In genomic region chr7:76294344-76295024, GRCh38 we compare ENCODE assay signal across 7 cellular contexts. TPM values are rescaled to one million over a fixed set of nuclear protein-coding genes. Genes with fewer than 3 reads are reported as not detected.
A peak's percentile ranks its signal among the peaks of the same experiment; 100 is the strongest.
DNase-seq lines count a peak whose midpoint lies in the region; ATAC-seq and TF ChIP-seq lines count a peak whose summit lies in the region.

No MANE protein-coding gene starts in this region.

- H3K9me3 ChIP-seq in adrenal gland (replicated peaks in 1 of 3): no peaks in the 10 kb centered on the region
- no peaks in the 10 kb centered on the region for H3K9me3 ChIP-seq in parathyroid adenoma (ENCODE audit: control insufficient read depth, low read length)

- H3K79me2 ChIP-seq in parathyroid adenoma: no peaks in the 10 kb centered on the region

- no peaks in the 10 kb centered on the region for H3K36me3 ChIP-seq in adrenal gland (replicated peaks in 1 of 2)
- H3K36me3 ChIP-seq in parathyroid adenoma (ENCODE audit: control insufficient read depth, insufficient read depth, low read length): no peaks in the 10 kb centered on the region

- H3K27ac ChIP-seq in adrenal gland: peak overlapping the region; percentile 85 to 100 (median 96)
- H3K27ac ChIP-seq in parathyroid adenoma: peak overlapping the region; percentile 81

- no peak for TF ChIP-seq CTCF in adrenal gland (IDR thresholded peaks at IDR 0.05)
- TF ChIP-seq CTCF in parathyroid adenoma (IDR thresholded peaks at IDR 0.05): no peak

- H3K27me3 ChIP-seq in adrenal gland: no peaks in the 10 kb centered on the region
- H3K27me3 ChIP-seq in parathyroid adenoma (ENCODE audit: control insufficient read depth, insufficient read depth, low read length): no peaks in the 10 kb centered on the region

- intact Hi-C loops in adrenal gland (cut with DNase I) (no loop called here), Right ventricle myocardium superior (cut with DNase I) (no loop called here)

- peak overlapping the region in 1 of 4 donors; percentile 42 for H3K4me3 ChIP-seq in adrenal gland
- H3K4me3 ChIP-seq in parathyroid adenoma (ENCODE audit: low read depth, low read length): peak overlapping the region; percentile 42

- DNase-seq in GOT3 (lab: John Stamatoyannopoulos, UW) (peak; percentile 77), NCI-H2171 (lab: John Stamatoyannopoulos, UW) (peak; percentile 95), adrenal gland (peak; percentile 97 to 99 (median 99)), Right ventricle myocardium superior (peak; percentile 98)

- peaks cover 28 to 56% of the 10 kb centered on the region in 2 donors for H3K4me1 ChIP-seq in adrenal gland (replicated peaks in 1 of 2)
- H3K4me1 ChIP-seq in parathyroid adenoma: peaks cover 16% of the 10 kb centered on the region

- peak overlapping the region; percentile 70 for H2AFZ ChIP-seq in parathyroid adenoma

- ATAC-seq in Right ventricle myocardium superior (ENCODE audit: poor library complexity) (peak; percentile 89), HG02870 (IDR thresholded peaks at IDR 0.05; ENCODE audit: unreplicated experiment) (no peak), GM18870 (IDR thresholded peaks at IDR 0.05; ENCODE audit: unreplicated experiment) (no peak)

- peak in 1 of 2 donors; percentile 76 for TF ChIP-seq POLR2A in adrenal gland (IDR thresholded peaks at IDR 0.05)

- peak overlapping the region; percentile 78 for H3K4me2 ChIP-seq in parathyroid adenoma (ENCODE audit: low read length)

- no peak overlapping the region for H3K9ac ChIP-seq in parathyroid adenoma

- 3 to 13% (median 7%) methylated on average over 13 to 20 of the region's 20 CpGs for WGBS in adrenal gland, 4 donors

RNA-seq across cellular contexts. Expression of gene HSPB1, which starts 8.0 kb away (rescaled TPM):
- total RNA-seq in adrenal gland (1,000 to 10,000 TPM in 1 of 8 donors, 100 to 1,000 TPM in 7; 184 to 1,192 (median 768) TPM), Right ventricle myocardium superior (2,459 TPM)
- 1,000 to 10,000 TPM in 2 of 3 donors, 10 to 100 TPM in 1; 83.3 to 2,276 (median 1,235) TPM for polyA plus RNA-seq in adrenal gland
